In genomic region chr2:139230881-139231280, GRCh38 we compare ENCODE assay signal across 27 cellular contexts.
"Had no signal": no experiment of that assay in that cellular context is flagged by ENCODE, and none has a peak within 500 bp of the region (broad histone marks: within the 10 kb centered on the region; RNA-seq: fewer than 3 reads in every experiment).

No MANE protein-coding gene starts in this region.

- H3K9me3 ChIP-seq: stomach, suprapubic skin, testis, thoracic aorta, thyroid gland, tibial artery, tibial nerve, transverse colon, upper lobe of left lung, upper lobe of right lung, uterus, vagina had no signal

- H3K4me1 ChIP-seq: stomach, suprapubic skin, testis, thyroid gland, tibial artery, tibial nerve, transverse colon, upper lobe of left lung, upper lobe of right lung, uterus, vagina had no signal

- DNase-seq: stimulated activated CD4-positive, alpha-beta T cell treated with anti-CD3 and anti-CD28 coated beads, Interleukin-2, amount 100 ng/mL, for 48 hours; stimulated activated CD4-positive, alpha-beta T cell treated with anti-CD3 and anti-CD28 coated beads, Interleukin-4, amount 100 ng/mL, for 1 hour; stimulated activated CD4-positive, alpha-beta T cell treated with anti-CD3 and anti-CD28 coated beads, Interleukin-4, amount 100 ng/mL, for 24 hours; stimulated activated CD4-positive, alpha-beta T cell treated with anti-CD3 and anti-CD28 coated beads, Interleukin-4, amount 100 ng/mL, for 4 hours; stimulated activated CD8-positive, alpha-beta memory T cell treated with anti-CD3 and anti-CD28 coated beads, Interleukin-4, amount 100 ng/mL, for 48 hours; stimulated activated naive B cell treated with anti-CD40 and anti-IgM and Interleukin-4, amounts not matched to agents 10 μg/mL and 1 μg/mL and 100 μg/mL, for 72 hours; stimulated activated naive CD4-positive, alpha-beta T cell; stimulated activated naive CD4-positive, alpha-beta T cell treated with Interleukin-2 at 50 U/mL for 16 hours; stimulated activated naive CD8-positive, alpha-beta T cell treated with anti-CD3 and anti-CD28 coated beads, Interleukin-15, amount 100 ng/mL, for 72 hours; stimulated activated naive CD8-positive, alpha-beta T cell treated with anti-CD3 and anti-CD28 coated beads, Interleukin-15, Interleukin-2, amounts not matched to agents 100 U/mL and 50 U/mL, for 24 hours; stomach; substantia nigra; testis; thyroid gland; tibial artery; transverse colon; trophoblast cell; upper lobe of left lung; upper lobe of right lung; uterus had no signal

- H3K27ac ChIP-seq: stomach, suprapubic skin, testis, thoracic aorta, thyroid gland, tibial artery, tibial nerve, transverse colon, upper lobe of left lung, upper lobe of right lung, uterus, vagina had no signal

- ATAC-seq: stimulated activated effector memory CD8-positive, alpha-beta T cell treated with anti-CD3 and anti-CD28 coated beads, Interleukin-12 subunit alpha, Interleukin-12 subunit beta, amount 100 ng/mL, for 72 hours; stimulated activated memory B cell treated with anti-CD40 and anti-IgM and Interleukin-4, amounts not matched to agents 10 μg/mL and 1 μg/mL and 100 μg/mL, for 72 hours; stimulated activated naive B cell treated with anti-CD40 and anti-IgM and Interleukin-4, amounts not matched to agents 10 μg/mL and 1 μg/mL and 100 μg/mL, for 72 hours; stimulated activated naive CD8-positive, alpha-beta T cell treated with anti-CD3 and anti-CD28 coated beads, Interleukin-15, amount 100 ng/mL, for 72 hours; stimulated activated naive CD8-positive, alpha-beta T cell treated with anti-CD3 and anti-CD28 coated beads, Interleukin-15, Interleukin-2, amounts not matched to agents 100 U/mL and 50 U/mL, for 24 hours; upper lobe of right lung had no signal

- FAIRE-seq: urothelium cell line had no signal

- H3K4me3 ChIP-seq: stomach, suprapubic skin, testis, thoracic aorta, thyroid gland, tibial artery, tibial nerve, transverse colon, upper lobe of left lung, upper lobe of right lung, uterus, vagina had no signal

- H3K36me3 ChIP-seq: stomach, suprapubic skin, thoracic aorta, thyroid gland, tibial artery, tibial nerve, transverse colon, upper lobe of left lung, upper lobe of right lung, uterus, vagina had no signal

- H3K27me3 ChIP-seq: stomach, suprapubic skin, testis, thyroid gland, tibial artery, tibial nerve, transverse colon, upper lobe of left lung, upper lobe of right lung, uterus, vagina had no signal
